In the genomic region with DNA sequence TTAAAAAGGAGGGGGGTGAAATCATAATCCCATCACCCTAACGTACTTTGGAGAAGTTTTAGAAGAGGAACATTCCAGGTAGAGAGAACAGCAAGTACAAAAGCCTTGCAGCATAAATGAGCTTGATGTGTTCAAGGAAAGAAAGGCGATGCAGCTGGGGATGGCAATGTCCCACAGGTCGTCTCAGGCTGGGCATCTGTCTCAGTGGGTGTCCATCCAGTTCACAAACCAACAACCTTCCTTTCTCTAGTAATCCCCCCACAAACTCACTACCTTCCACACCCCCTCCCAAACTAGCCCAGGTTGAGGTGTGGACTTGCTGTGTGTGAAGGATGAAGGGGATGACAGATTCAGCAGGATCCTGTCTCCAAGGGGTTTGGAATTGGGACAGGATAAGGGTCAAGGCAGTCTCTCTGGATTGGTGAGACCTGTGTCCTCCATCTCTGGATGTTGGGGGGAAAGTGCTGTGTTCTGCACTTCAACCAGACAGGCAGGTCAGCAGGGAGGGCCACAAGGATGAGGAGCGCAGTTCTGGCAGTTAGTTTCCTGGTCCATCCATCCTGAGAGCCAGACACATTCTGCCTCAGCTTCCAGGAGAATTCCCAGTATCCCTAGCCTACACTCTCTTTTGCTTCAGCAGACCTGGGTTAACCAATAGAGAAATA, we compare ENCODE assay signal across 21 cellular contexts. TPM values are rescaled to one million over a fixed set of nuclear protein-coding genes. Genes with fewer than 3 reads are reported as not detected.
"Had no signal": no experiment of that assay in that cellular context is flagged by ENCODE, and none has a peak within 500 bp of the region (broad histone marks: within the 10 kb centered on the region; RNA-seq: fewer than 3 reads in every experiment).

No MANE protein-coding gene starts in this region.

- ATAC-seq: heart left ventricle; left colon; mucosa of descending colon; psoas muscle; sciatic nerve; stimulated activated naive B cell treated with anti-CD40 and anti-IgM and Interleukin-4, amounts not matched to agents 10 μg/mL and 1 μg/mL and 100 μg/mL, for 72 hours; stimulated activated naive CD8-positive, alpha-beta T cell treated with anti-CD3 and anti-CD28 coated beads, Interleukin-15, amount 100 ng/mL, for 72 hours had no signal

- H3K9me3 ChIP-seq: colonic mucosa, heart left ventricle, mucosa of descending colon, psoas muscle, spleen, testis, tibial nerve had no signal

- H3K36me3 ChIP-seq: colonic mucosa, heart left ventricle, spleen, tibial nerve had no signal

- DNase-seq: cerebellar nuclear complex; colonic mucosa; effector CD4-positive, alpha-beta T cell; foreskin melanocyte; heart left ventricle; hippocampal formation; left colon; mucosa of descending colon; psoas muscle; retina; spleen; stimulated activated CD4-positive, alpha-beta T cell treated with anti-CD3 and anti-CD28 coated beads, Interleukin-15, amount 100 ng/mL, for 24 hours; stimulated activated CD4-positive, alpha-beta T cell treated with anti-CD3 and anti-CD28 coated beads, Interleukin-1b, Interleukin-23, amount 100 ng/mL, for 48 hours; stimulated activated CD4-positive, alpha-beta T cell treated with anti-CD3 and anti-CD28 coated beads, Interleukin-4, amount 100 ng/mL, for 24 hours; stimulated activated naive B cell treated with anti-CD40 and anti-IgM and Interleukin-4, amounts not matched to agents 10 μg/mL and 1 μg/mL and 100 μg/mL, for 72 hours; stimulated activated naive CD8-positive, alpha-beta T cell treated with anti-CD3 and anti-CD28 coated beads, Interleukin-15, amount 100 ng/mL, for 72 hours; testis had no signal

- H3K4me3 Mint-ChIP-seq: stimulated activated naive B cell treated with anti-CD40 and anti-IgM and Interleukin-4, amounts not matched to agents 10 μg/mL and 1 μg/mL and 100 μg/mL, for 72 hours had no signal

- H3K27me3 ChIP-seq: testis had no signal

- H3K4me3 ChIP-seq: colonic mucosa, mucosa of descending colon, psoas muscle had no signal

- H3K36me3 Mint-ChIP-seq: stimulated activated naive B cell treated with anti-CD40 and anti-IgM and Interleukin-4, amounts not matched to agents 10 μg/mL and 1 μg/mL and 100 μg/mL, for 72 hours had no signal

- H3K9me3 Mint-ChIP-seq: nephron; stimulated activated naive B cell treated with anti-CD40 and anti-IgM and Interleukin-4, amounts not matched to agents 10 μg/mL and 1 μg/mL and 100 μg/mL, for 72 hours; stimulated activated naive CD8-positive, alpha-beta T cell treated with anti-CD3 and anti-CD28 coated beads, Interleukin-15, amount 100 ng/mL, for 72 hours had no signal

- H3K27ac ChIP-seq: colonic mucosa, heart left ventricle, psoas muscle, spleen, testis, tibial nerve had no signal

- H3K27ac Mint-ChIP-seq: nephron; stimulated activated naive B cell treated with anti-CD40 and anti-IgM and Interleukin-4, amounts not matched to agents 10 μg/mL and 1 μg/mL and 100 μg/mL, for 72 hours; stimulated activated naive CD8-positive, alpha-beta T cell treated with anti-CD3 and anti-CD28 coated beads, Interleukin-15, amount 100 ng/mL, for 72 hours had no signal

RNA-seq across cellular contexts. Expression of gene ESYT3, which starts 1.7 kb away (rescaled TPM):
- total RNA-seq: lung microvascular endothelial cell, spleen had no signal
